9 cellular contexts compared by ENCODE assay signal in genomic region chr1:20507248-20507563, GRCh38. TPM values are rescaled to one million over a fixed set of nuclear protein-coding genes. Genes with fewer than 3 reads are reported as not detected.
DNase-seq lines count a peak whose midpoint lies in the region; ATAC-seq, FAIRE-seq and TF ChIP-seq lines count a peak whose summit lies in the region.
"Had no signal": no experiment of that assay in that cellular context is flagged by ENCODE, and none has a peak within 500 bp of the region (broad histone marks: within the 10 kb centered on the region; RNA-seq: fewer than 3 reads in every experiment).

No MANE protein-coding gene starts in this region.

- H3K4me3 Mint-ChIP-seq in activated naive CD8-positive, alpha-beta T cell treated with anti-CD3 and anti-CD28 coated beads, Interleukin-2, amount 50 U/mL, for 24 hours = peak overlapping the region; percentile 92

- TF ChIP-seq RAD21 in HepG2 (CRISPR knock-in tag; IDR thresholded peaks at IDR 0.05) = no peak

- peak overlapping the region; percentile 90 for H3K4me3 ChIP-seq in GM12864 (ENCODE audit: low read depth, low read length)
- H3K4me3 ChIP-seq in HepG2 (replicated peaks in 1 of 3; ENCODE audit: insufficient read depth in 1 of 3, low read depth in 2 of 3, low read length in 3 of 3) = peak overlapping the region; percentile 74 to 96 (median 89)
- peak overlapping the region; percentile 95 for H3K4me3 ChIP-seq in upper lobe of right lung

- H3K27ac ChIP-seq in HepG2 (ENCODE audit: extremely low read length, insufficient read depth, low read length) = peak overlapping the region; percentile 71
- peak overlapping the region; percentile 89 for H3K27ac ChIP-seq in upper lobe of right lung

- in situ Hi-C loops in HepG2 (cut with HindIII; ENCODE audit: extremely low pct_ligation_motif_present, low pct_unique_long_range_greater_than_20kb) = no loop called here

- H3K36me3 Mint-ChIP-seq in activated naive CD8-positive, alpha-beta T cell treated with anti-CD3 and anti-CD28 coated beads, Interleukin-2, amount 50 U/mL, for 24 hours (ENCODE audit: low read depth) = peaks cover 3% of the 10 kb centered on the region

- no peak for TF ChIP-seq POLR2A in HepG2 (IDR thresholded peaks at IDR 0.05; ENCODE audit: insufficient read depth in 1 of 2, low read depth in 2 of 2, low read length in 2 of 2)

- H3K9me3 ChIP-seq in HepG2 (ENCODE audit: low read length) (no peaks in the 10 kb centered on the region), upper lobe of right lung (no peaks in the 10 kb centered on the region)

- H3K27ac Mint-ChIP-seq in activated naive CD8-positive, alpha-beta T cell treated with anti-CD3 and anti-CD28 coated beads, Interleukin-2, amount 50 U/mL, for 24 hours = peak overlapping the region; percentile 70

- no peaks in the 10 kb centered on the region for H4K20me1 ChIP-seq in HepG2 (ENCODE audit: insufficient read depth, low read length)

- BruUV-seq in HepG2 (replicated peaks; lab: Mats Ljungman, UMichigan) = no TSS peak

- WGBS in HepG2 (ENCODE audit: low lambda C conversion rate) = 9% methylated on average over 5 of the region's 5 CpGs

- no peak overlapping the region for H2AFZ ChIP-seq in HepG2 (ENCODE audit: low read length)

- POLR2A ChIA-PET in HepG2 (lab: Yijun Ruan, JAX) = interaction anchor here (1.0 to 2.1 kb wide), 6 partner anchors 14 to 127 kb away, joined by 3 to 12 read pairs (median 6); partner anchors contain the start of genes CAMK2N1 and FAM43B

- DNase-seq in GM12864 (ENCODE audit: low read depth) (no peak), HepG2 (ENCODE audit: low spot score) (no peak), upper lobe of right lung (no peak), NCI-H226 (no peak), mesenteric fat pad (ENCODE audit: low spot score) (no peak)
- no peak for DNase-seq in activated naive CD8-positive, alpha-beta T cell treated with anti-CD3 and anti-CD28 coated beads, Interleukin-2, amount 50 U/mL, for 24 hours
- DNase-seq in stimulated activated CD4-positive, alpha-beta T cell treated with anti-CD3 and anti-CD28 coated beads, Interleukin-2, amount 100 ng/mL, for 48 hours = no peak

- ATAC-seq in HG02852 (IDR thresholded peaks at IDR 0.05; ENCODE audit: unreplicated experiment) = peak; percentile 4
- ATAC-seq in activated naive CD8-positive, alpha-beta T cell treated with anti-CD3 and anti-CD28 coated beads, Interleukin-2, amount 50 U/mL, for 24 hours = no peak
- peak; percentile 50 for ATAC-seq in HepG2
- ATAC-seq in upper lobe of right lung = no peak

- peaks cover 29% of the 10 kb centered on the region for H3K4me1 Mint-ChIP-seq in activated naive CD8-positive, alpha-beta T cell treated with anti-CD3 and anti-CD28 coated beads, Interleukin-2, amount 50 U/mL, for 24 hours

- TF ChIP-seq EP300 in HepG2 (IDR thresholded peaks at IDR 0.05; ENCODE audit: low read depth in 2 of 2, low read length in 2 of 2) (no peak), HepG2 (CRISPR knock-in tag; IDR thresholded peaks at IDR 0.05; ENCODE audit: borderline replicate concordance) (no peak)

- H3K36me3 ChIP-seq in HepG2 (replicated peaks in 1 of 2; ENCODE audit: control insufficient read depth in 1 of 2, insufficient read depth in 2 of 2, low read length in 2 of 2) (peaks cover 4 to 15% of the 10 kb centered on the region in 2 experiments; a peak in 4 of 5 replicates), upper lobe of right lung (peaks cover 14% of the 10 kb centered on the region)

- CTCF ChIA-PET in HepG2 (lab: Yijun Ruan, JAX; ENCODE audit: low intra/inter-chr PET ratio, low total read pairs) = no interaction called here

- FAIRE-seq in HepG2 (lab: Jason Lieb, UNC) = no peak

- H3K9me3 Mint-ChIP-seq in activated naive CD8-positive, alpha-beta T cell treated with anti-CD3 and anti-CD28 coated beads, Interleukin-2, amount 50 U/mL, for 24 hours = no peaks in the 10 kb centered on the region

- peaks cover 0 to 9% of the 10 kb centered on the region in 2 experiments; a peak in 3 of 5 replicates for H3K27me3 ChIP-seq in HepG2 (ENCODE audit: control insufficient read depth in 1 of 2, insufficient read depth in 2 of 2, low read length in 2 of 2)
- peaks cover 6% of the 10 kb centered on the region for H3K27me3 ChIP-seq in upper lobe of right lung

- TF ChIP-seq CTCF in GM12864 (IDR thresholded peaks at IDR 0.05; ENCODE audit: low read depth, low read length, missing control alignments) (no peak), HepG2 (CRISPR knock-in tag; IDR thresholded peaks at IDR 0.05) (no peak), upper lobe of right lung (IDR thresholded peaks at IDR 0.05) (no peak)

- peak overlapping the region; percentile 87 for H3K4me2 ChIP-seq in HepG2 (ENCODE audit: low read depth, low read length)

- intact Hi-C loops in HepG2 (cut with micrococcal nuclease; ENCODE audit: unreplicated experiment) (no loop called here), upper lobe of right lung (cut with DNase I) (no loop called here)

- no peaks in the 10 kb centered on the region for H3K27me3 Mint-ChIP-seq in activated naive CD8-positive, alpha-beta T cell treated with anti-CD3 and anti-CD28 coated beads, Interleukin-2, amount 50 U/mL, for 24 hours

- H3K4me1 ChIP-seq in HepG2 (ENCODE audit: insufficient read depth, low read length) (peaks cover 21% of the 10 kb centered on the region), upper lobe of right lung (peaks cover 19% of the 10 kb centered on the region)

- H3K79me2 ChIP-seq in HepG2 (ENCODE audit: insufficient read depth, low read length) = peaks cover 35% of the 10 kb centered on the region

- peak overlapping the region; percentile 86 for H3K9ac ChIP-seq in HepG2 (ENCODE audit: insufficient read depth, low read depth, low read length)

RNA-seq across cellular contexts. Expression of gene MUL1, which starts 0.7 kb away (rescaled TPM):
- total RNA-seq in HepG2 (2016; rRNA removed; fragmentation: Illumina TruSeq; extraction: Trizol) (13.5 and 26.5 TPM in 2 replicates), upper lobe of right lung (34.5 TPM), mesenteric fat pad (26.8 TPM)
- total RNA-seq in HepG2 (2016; cell fraction: cytosol; rRNA removed; fragmentation: Illumina TruSeq; extraction: Trizol; ENCODE audit: low read depth) = 3.2 TPM in 2 replicates
- 14.3 and 26.3 TPM in 2 replicates for total RNA-seq in HepG2 (2016; cell fraction: insoluble cytoplasmic fraction; rRNA removed; fragmentation: Illumina TruSeq; extraction: Trizol)
- total RNA-seq in HepG2 (2016; cell fraction: membrane; rRNA removed; fragmentation: Illumina TruSeq; extraction: Trizol) = 8.5 and 8.6 TPM in 2 replicates
- total RNA-seq in HepG2 (2016; cell fraction: nucleus; rRNA removed; fragmentation: Illumina TruSeq; extraction: Trizol) = 23.1 and 27.3 TPM in 2 replicates
- 21.5 and 27.5 TPM in 2 replicates for polyA plus RNA-seq in HepG2 (2011; rRNA removed)
- 23.9 and 24.3 TPM in 2 replicates for polyA plus RNA-seq in HepG2 (2011; cell fraction: cytosol; rRNA removed)
- polyA plus RNA-seq in HepG2 (2011; cell fraction: nucleus; rRNA removed) = 10.0 and 11.8 TPM in 2 replicates
- polyA plus RNA-seq in HepG2 (2012) = 14.9 and 20.0 TPM in 2 replicates
- 2.4 and 2.6 TPM in 2 replicates for polyA plus RNA-seq in HepG2 (2016; cell fraction: cytosol; fragmentation: Illumina TruSeq; extraction: Trizol; ENCODE audit: low read depth)
- 11.3 and 11.9 TPM in 2 replicates for polyA plus RNA-seq in HepG2 (2016; cell fraction: insoluble cytoplasmic fraction; fragmentation: Illumina TruSeq; extraction: Trizol; ENCODE audit: low read depth)
- polyA plus RNA-seq in HepG2 (2016; cell fraction: membrane; fragmentation: Illumina TruSeq; extraction: Trizol; ENCODE audit: low read depth) = 4.4 and 5.3 TPM in 2 replicates
- 30.1 and 33.2 TPM in 2 replicates for polyA plus RNA-seq in HepG2 (2016; cell fraction: nucleus; fragmentation: Illumina TruSeq; extraction: Trizol; ENCODE audit: insufficient read depth, low read depth)
- 40.2 and 48.7 TPM in 2 replicates for polyA minus RNA-seq in HepG2 (2011; rRNA and poly(A)+ RNA removed; ENCODE audit: low replicate concordance)
- 14.6 and 15.2 TPM in 2 replicates for polyA minus RNA-seq in HepG2 (2011; cell fraction: cytosol; rRNA and poly(A)+ RNA removed)
- polyA minus RNA-seq in HepG2 (2011; cell fraction: nucleus; rRNA and poly(A)+ RNA removed) = 14.5 TPM in 2 replicates

RNA-seq across cellular contexts. Expression of gene CAMK2N1, which starts 21.2 kb away (rescaled TPM):
- total RNA-seq in HepG2 (2016; rRNA removed; fragmentation: Illumina TruSeq; extraction: Trizol) = 38.6 and 44.3 TPM in 2 replicates
- total RNA-seq in HepG2 (2016; cell fraction: cytosol; rRNA removed; fragmentation: Illumina TruSeq; extraction: Trizol; ENCODE audit: low read depth) = 53.6 and 65.2 TPM in 2 replicates
- total RNA-seq in HepG2 (2016; cell fraction: insoluble cytoplasmic fraction; rRNA removed; fragmentation: Illumina TruSeq; extraction: Trizol) = 39.6 and 42.8 TPM in 2 replicates
- total RNA-seq in HepG2 (2016; cell fraction: membrane; rRNA removed; fragmentation: Illumina TruSeq; extraction: Trizol) = 110 and 117 TPM in 2 replicates
- 21.4 and 29.3 TPM in 2 replicates for total RNA-seq in HepG2 (2016; cell fraction: nucleus; rRNA removed; fragmentation: Illumina TruSeq; extraction: Trizol)
- polyA plus RNA-seq in HepG2 (2011; rRNA removed) = 32.7 and 38.0 TPM in 2 replicates
- polyA plus RNA-seq in HepG2 (2011; cell fraction: cytosol; rRNA removed) = 27.0 and 40.8 TPM in 2 replicates
- 23.2 and 28.1 TPM in 2 replicates for polyA plus RNA-seq in HepG2 (2011; cell fraction: nucleus; rRNA removed)
- 108 and 112 TPM in 2 replicates for polyA plus RNA-seq in HepG2 (2012)
- polyA plus RNA-seq in HepG2 (2016; cell fraction: cytosol; fragmentation: Illumina TruSeq; extraction: Trizol; ENCODE audit: low read depth) = 238 and 250 TPM in 2 replicates
- 120 and 152 TPM in 2 replicates for polyA plus RNA-seq in HepG2 (2016; cell fraction: insoluble cytoplasmic fraction; fragmentation: Illumina TruSeq; extraction: Trizol; ENCODE audit: low read depth)
- 340 and 368 TPM in 2 replicates for polyA plus RNA-seq in HepG2 (2016; cell fraction: membrane; fragmentation: Illumina TruSeq; extraction: Trizol; ENCODE audit: low read depth)
- polyA plus RNA-seq in HepG2 (2016; cell fraction: nucleus; fragmentation: Illumina TruSeq; extraction: Trizol; ENCODE audit: insufficient read depth, low read depth) = 110 and 112 TPM in 2 replicates
- polyA minus RNA-seq in HepG2 (2011; rRNA and poly(A)+ RNA removed; ENCODE audit: low replicate concordance) = 0.12 and 20.9 TPM in 2 replicates
- 34.7 and 39.2 TPM in 2 replicates for polyA minus RNA-seq in HepG2 (2011; cell fraction: cytosol; rRNA and poly(A)+ RNA removed)
- 19.4 and 21.5 TPM in 2 replicates for polyA minus RNA-seq in HepG2 (2011; cell fraction: nucleus; rRNA and poly(A)+ RNA removed)
- 73.6 TPM for total RNA-seq in upper lobe of right lung
- total RNA-seq in mesenteric fat pad = 13.6 TPM

RNA-seq across cellular contexts. Expression of gene FAM43B, which starts 45.2 kb away (rescaled TPM):
- total RNA-seq in HepG2 (2016; rRNA removed; fragmentation: Illumina TruSeq; extraction: Trizol) = 3.2 and 3.7 TPM in 2 replicates
- 1.1 TPM in 2 replicates for total RNA-seq in HepG2 (2016; cell fraction: cytosol; rRNA removed; fragmentation: Illumina TruSeq; extraction: Trizol; ENCODE audit: low read depth)
- total RNA-seq in HepG2 (2016; cell fraction: insoluble cytoplasmic fraction; rRNA removed; fragmentation: Illumina TruSeq; extraction: Trizol) = 2.7 and 3.7 TPM in 2 replicates
- total RNA-seq in HepG2 (2016; cell fraction: membrane; rRNA removed; fragmentation: Illumina TruSeq; extraction: Trizol) = 2.0 and 2.1 TPM in 2 replicates
- total RNA-seq in HepG2 (2016; cell fraction: nucleus; rRNA removed; fragmentation: Illumina TruSeq; extraction: Trizol) = 2.1 and 2.2 TPM in 2 replicates
- polyA plus RNA-seq in HepG2 (2011; rRNA removed) = 0.63 and 0.80 TPM in 2 replicates
- 0.45 and 0.85 TPM in 2 replicates for polyA plus RNA-seq in HepG2 (2011; cell fraction: cytosol; rRNA removed)
- polyA plus RNA-seq in HepG2 (2011; cell fraction: nucleus; rRNA removed) = 2.0 and 2.2 TPM in 2 replicates
- 1.4 and 1.7 TPM in 2 replicates for polyA plus RNA-seq in HepG2 (2012)
- polyA plus RNA-seq in HepG2 (2016; cell fraction: cytosol; fragmentation: Illumina TruSeq; extraction: Trizol; ENCODE audit: low read depth) = 0.42 and 0.66 TPM in 2 replicates
- polyA plus RNA-seq in HepG2 (2016; cell fraction: insoluble cytoplasmic fraction; fragmentation: Illumina TruSeq; extraction: Trizol; ENCODE audit: low read depth) = 4.4 and 6.4 TPM in 2 replicates
- polyA plus RNA-seq in HepG2 (2016; cell fraction: membrane; fragmentation: Illumina TruSeq; extraction: Trizol; ENCODE audit: low read depth) = 1.0 and 1.4 TPM in 2 replicates
- 4.9 and 5.8 TPM in 2 replicates for polyA plus RNA-seq in HepG2 (2016; cell fraction: nucleus; fragmentation: Illumina TruSeq; extraction: Trizol; ENCODE audit: insufficient read depth, low read depth)
- polyA minus RNA-seq in HepG2 (2011; rRNA and poly(A)+ RNA removed; ENCODE audit: low replicate concordance) = 2.0 TPM in 1 of 2 replicates, not detected in the other
- 1.8 and 2.3 TPM in 2 replicates for polyA minus RNA-seq in HepG2 (2011; cell fraction: cytosol; rRNA and poly(A)+ RNA removed)
- 1.4 and 2.2 TPM in 2 replicates for polyA minus RNA-seq in HepG2 (2011; cell fraction: nucleus; rRNA and poly(A)+ RNA removed)
- 0.20 TPM for total RNA-seq in upper lobe of right lung
- total RNA-seq in mesenteric fat pad = 0.87 TPM
- total RNA-seq: NCI-H460 had no signal

Comparison
In these comparisons a context has a peak if more than half of its experiments do, and no peak if none do; other contexts are left out.
1. ATAC-seq: peak in HG02852 (single experiment) and HepG2 (single experiment); none in activated naive CD8-positive, alpha-beta T cell treated with anti-CD3 and anti-CD28 coated beads, Interleukin-2, amount 50 U/mL, for 24 hours (single experiment) and upper lobe of right lung (single experiment).
2. Peak in every context shown above with its lines, with median percentiles within 50 percentile points of each other: H3K4me3 ChIP-seq.